Comparison of ENCODE assay signal across 8 cellular contexts in the genomic region with DNA sequence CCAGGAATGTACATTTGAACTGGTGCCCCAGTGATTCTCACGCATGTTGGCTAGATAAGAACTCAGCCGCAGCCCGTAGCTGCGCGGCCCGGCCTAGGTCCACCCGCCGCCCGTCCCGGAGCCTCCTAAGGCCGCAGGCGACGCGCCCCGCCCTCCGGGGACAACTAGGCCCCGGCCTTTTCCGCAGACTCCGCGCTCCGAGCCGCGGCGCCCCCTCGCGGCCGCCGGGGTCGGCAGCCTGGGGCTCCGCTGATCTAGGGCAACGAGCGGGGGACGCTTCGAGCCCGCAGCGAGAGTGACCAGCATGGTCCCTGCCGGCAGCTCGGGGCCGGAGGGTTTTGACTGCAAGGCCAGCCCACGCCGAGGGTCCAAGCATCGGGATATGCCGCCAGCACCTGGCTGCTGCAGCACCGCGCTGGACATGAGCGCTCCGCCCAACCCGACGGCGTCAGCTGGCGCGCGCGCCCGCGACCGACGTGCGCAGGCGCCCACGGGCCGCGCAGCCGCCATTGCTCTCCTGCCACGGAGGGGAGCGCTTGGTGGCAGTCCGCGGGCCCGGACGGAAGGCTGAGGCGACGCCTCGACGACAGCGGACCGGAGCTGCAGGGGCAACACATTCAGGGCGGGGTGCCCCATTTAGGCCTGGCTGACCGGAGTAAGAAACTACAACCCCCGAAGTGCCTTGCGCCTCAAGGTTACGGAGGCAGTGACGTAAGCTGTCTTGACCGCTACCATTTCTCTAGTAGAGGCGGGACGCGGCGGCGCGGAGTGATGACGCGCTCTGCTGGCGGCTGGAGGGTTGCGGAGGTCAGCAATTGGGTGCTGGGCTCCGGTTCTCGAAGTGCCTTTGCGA. TPM values are rescaled to one million over a fixed set of nuclear protein-coding genes. Genes with fewer than 3 reads are reported as not detected.
A peak's percentile ranks its signal among the peaks of the same experiment; 100 is the strongest.
DNase-seq lines count a peak whose midpoint lies in the region; ATAC-seq and TF ChIP-seq lines count a peak whose summit lies in the region.

AP5S1 (plus strand) TSS at position 500 of the 853 bp plus-strand sequence. CDS start 1,571 bp downstream, outside the sequence.

- peaks cover 26% of the 10 kb centered on the region for H3K36me3 Mint-ChIP-seq in Calu3 (ENCODE audit: insufficient read depth, unreplicated experiment)

- H3K4me3 Mint-ChIP-seq in Calu3 (ENCODE audit: low read depth, unreplicated experiment): peak within 1 kb of the TSS; percentile 81

- H3K9ac ChIP-seq in endocrine pancreas (ENCODE audit: control insufficient read depth, insufficient read depth, low read length): peak within 1 kb of the TSS; percentile 63

- peak within 1 kb of the TSS; percentile 92 for H3K27ac Mint-ChIP-seq in Calu3 (ENCODE audit: unreplicated experiment)

- H3K4me1 Mint-ChIP-seq in Calu3 (ENCODE audit: low read depth, unreplicated experiment): peaks cover 14% of the 10 kb centered on the region

- intact Hi-C loops in Calu3 (cut with micrococcal nuclease; ENCODE audit: unreplicated experiment): loop anchor here (2.0 kb wide), 1 partner anchor 33 kb away; the partner anchor contains the start of gene CENPB

- TF ChIP-seq CTCF in Calu3 (IDR thresholded peaks at IDR 0.05; ENCODE audit: unreplicated experiment): peak; percentile 77

- H3K4me1 ChIP-seq in endocrine pancreas (ENCODE audit: control insufficient read depth, insufficient read depth, low read length): no peaks in the 10 kb centered on the region

- peak within 1 kb of the TSS; percentile 78 for H3K4me3 ChIP-seq in endocrine pancreas (ENCODE audit: control insufficient read depth, insufficient read depth, low read length)

- H3K9me3 Mint-ChIP-seq in Calu3 (ENCODE audit: low read depth, unreplicated experiment): no peaks in the 10 kb centered on the region

- no peaks in the 10 kb centered on the region for H3K9me3 ChIP-seq in endocrine pancreas (ENCODE audit: control insufficient read depth, low read length)

- H3K27me3 ChIP-seq in endocrine pancreas (ENCODE audit: control insufficient read depth, insufficient read depth, low read length): no peaks in the 10 kb centered on the region

- no TSS peak for BruUV-seq in Calu3 (replicated peaks; lab: Mats Ljungman, UMichigan)

- ATAC-seq in GM21381 (IDR thresholded peaks at IDR 0.05; ENCODE audit: unreplicated experiment): peak; percentile 82

- CTCF ChIA-PET in Calu3 (lab: Charles Lee): interaction anchor here (0.6 to 4.0 kb wide), 4 partner anchors 34 to 53 kb away, joined by 3 to 25 read pairs (median 4); partner anchors contain the start of genes ADISSP, CENPB and SPEF1

- H3K27me3 Mint-ChIP-seq in Calu3 (ENCODE audit: unreplicated experiment): no peaks in the 10 kb centered on the region

- DNase-seq in Calu3 (peak; percentile 90), HUDEP-2 (lab: John Stamatoyannopoulos, UW; ENCODE audit: unreplicated experiment in 76 of 76) (peak in 75 of 76 experiments; percentile 64 to 98 (median 90)), NOMO-1 treated with dmso at 0.1 percent for 144 hours (lab: John Stamatoyannopoulos, UW; ENCODE audit: unreplicated experiment) (peak; percentile 93), mesenteric fat pad (ENCODE audit: low spot score) (peak; percentile 99)
- peak; percentile 89 to 95 (median 94) for DNase-seq in activated CD8-positive, alpha-beta memory T cell treated with anti-CD3 and anti-CD28 coated beads for 48 hours (ENCODE audit: low read depth in 2 of 3, low spot score in 2 of 3)
- peak; percentile 82 to 83 for DNase-seq in stimulated activated CD8-positive, alpha-beta memory T cell treated with anti-CD3 and anti-CD28 coated beads, Interleukin-15, amount 100 ng/mL, for 4 hours (ENCODE audit: low read depth in 2 of 2)

- H3K36me3 ChIP-seq in endocrine pancreas (ENCODE audit: control insufficient read depth, insufficient read depth, low read length): no peaks in the 10 kb centered on the region

RNA-seq across cellular contexts. Expression of gene AP5S1, which starts in this region (rescaled TPM):
- total RNA-seq in Calu3 (2022): 7.2 and 9.5 TPM in 2 replicates
- 13.2 TPM for total RNA-seq in mesenteric fat pad

Comparison
In these comparisons a context has a peak if more than half of its experiments do, and no peak if none do; other contexts are left out.
1. Peak in every context shown above with its lines: DNase-seq, ATAC-seq and H3K4me3 ChIP-seq.